Comparison of ENCODE assay signal across 8 cellular contexts in genomic region chr5:1008451-1009358, GRCh38. TPM values are rescaled to one million over a fixed set of nuclear protein-coding genes. Genes with fewer than 3 reads are reported as not detected.
DNase-seq lines count a peak whose midpoint lies in the region; ATAC-seq and TF ChIP-seq lines count a peak whose summit lies in the region.

Gene NKD2 (plus strand): TSS chr5:1008802. CDS start chr5:1009058, 256 bp downstream.

- H3K27ac ChIP-seq in CD8-positive, alpha-beta memory T cell (ENCODE audit: low read depth, low read length) = no peak within 1 kb of the TSS
- H3K27ac ChIP-seq in H9 (ENCODE audit: insufficient read length, low read depth, low read length) = no peak within 1 kb of the TSS

- no peak within 1 kb of the TSS for H4K5ac ChIP-seq in H9 (ENCODE audit: insufficient read length, low read depth, low read length)

- H3K36me3 ChIP-seq in CD8-positive, alpha-beta memory T cell (ENCODE audit: insufficient read depth, low read length) = no peaks in the 10 kb centered on the region

- no CpG with 5 or more reads among the region's 108 CpGs for WGBS in H9 (ENCODE audit: extremely low coverage, insufficient read length, low lambda C conversion rate)

- no peak within 1 kb of the TSS for H3K4ac ChIP-seq in H9 (ENCODE audit: low read depth, low read length)

- peaks cover 13% of the 10 kb centered on the region for H3K23me2 ChIP-seq in H9 (ENCODE audit: insufficient read length, low read depth, low read length, poor library complexity, severe bottlenecking)

- CTCF ChIA-PET in CD8-positive, alpha-beta memory T cell (lab: Charles Lee) = interaction anchor here (1.1 kb wide), 1 partner anchor 44 kb away, joined by 3 read pairs; no protein-coding TSS in a partner anchor

- no peak within 1 kb of the TSS for H2AFZ ChIP-seq in H9 (ENCODE audit: low read length)

- no peak within 1 kb of the TSS for H3K9ac ChIP-seq in H9 (ENCODE audit: extremely low read depth, insufficient read length, low read length)

- no peak within 1 kb of the TSS for H2BK120ac ChIP-seq in H9 (ENCODE audit: low read depth, low read length, poor library complexity, severe bottlenecking)

- no peak within 1 kb of the TSS for H2AK5ac ChIP-seq in H9 (ENCODE audit: insufficient read length, low read length)

- no peak within 1 kb of the TSS for H2BK5ac ChIP-seq in H9 (ENCODE audit: insufficient read length, low read length)

- H4K91ac ChIP-seq in H9 (ENCODE audit: insufficient read length, low read depth, low read length) = no peak within 1 kb of the TSS

- DNase-seq in CD8-positive, alpha-beta memory T cell = peak in 4 of 5 donors; percentile 5 to 54 (median 40)
- no peak for DNase-seq in H9
- peak; percentile 27 for DNase-seq in RKO (ENCODE audit: low spot score)
- peak; percentile 24 to 34 for DNase-seq in left colon
- DNase-seq in AG08395 (ENCODE audit: low spot score) = no peak

- peaks cover 43% of the 10 kb centered on the region for H3K27me3 ChIP-seq in CD8-positive, alpha-beta memory T cell (ENCODE audit: insufficient read depth, low read length, poor library complexity, severe bottlenecking)
- peaks cover 18% of the 10 kb centered on the region; the same call in 1 of the 2 replicates for H3K27me3 ChIP-seq in H9 (ENCODE audit: insufficient read depth, low read length)

- H4K20me1 ChIP-seq in H9 (ENCODE audit: control insufficient read depth, insufficient read depth, insufficient read length) = no peaks in the 10 kb centered on the region

- no peak within 1 kb of the TSS for H3K14ac ChIP-seq in H9 (ENCODE audit: insufficient read depth, low read length)

- POLR2A ChIA-PET in CD8-positive, alpha-beta memory T cell (lab: Charles Lee) = no interaction called here

- no peak within 1 kb of the TSS for H2BK15ac ChIP-seq in H9 (ENCODE audit: low read depth, low read length)

- H3K23ac ChIP-seq in H9 (ENCODE audit: insufficient read length, low read depth, low read length) = no peak within 1 kb of the TSS

- no peak within 1 kb of the TSS for H4K8ac ChIP-seq in H9 (replicated peaks; ENCODE audit: insufficient read length, low read depth, low read length)

- H3K56ac ChIP-seq in H9 (ENCODE audit: insufficient read length, low read depth, low read length) = no peak within 1 kb of the TSS

- H3K4me3 Mint-ChIP-seq in CD8-positive, alpha-beta memory T cell = peak within 1 kb of the TSS in 5 of 7 donors; percentile 40 to 82 (median 71)
- H3K4me3 Mint-ChIP-seq in H9 = peak within 1 kb of the TSS; percentile 54 to 79
- H3K4me3 Mint-ChIP-seq in brain = peak within 1 kb of the TSS; percentile 77 to 89 (median 80)
- peak within 1 kb of the TSS; percentile 30 for H3K4me3 Mint-ChIP-seq in stimulated activated memory B cell treated with anti-CD40 and anti-IgM and Interleukin-4, amounts not matched to agents 10 μg/mL and 1 μg/mL and 100 μg/mL, for 72 hours

- peak; percentile 67 for TF ChIP-seq CTCF in H9 (conservative IDR thresholded peaks at IDR 0.05)
- peak; percentile 54 to 75 for TF ChIP-seq CTCF in brain (conservative IDR thresholded peaks at IDR 0.05)

- intact Hi-C loops in left colon (cut with DNase I, micrococcal nuclease) = loop anchor here in 1 of 2 donors (10.0 kb wide), 1 partner anchor 136 kb away; no protein-coding TSS in a partner anchor

- no peaks in the 10 kb centered on the region for H3K79me1 ChIP-seq in H9 (ENCODE audit: insufficient read depth, low read depth, low read length, poor library complexity, severe bottlenecking)

- H3K27me3 Mint-ChIP-seq in CD8-positive, alpha-beta memory T cell = peaks cover 32 to 51% of the 10 kb centered on the region in 2 donors
- H3K27me3 Mint-ChIP-seq in H9 (ENCODE audit: low read depth) = peaks cover 64% of the 10 kb centered on the region
- H3K27me3 Mint-ChIP-seq in brain = peaks cover 58% of the 10 kb centered on the region
- H3K27me3 Mint-ChIP-seq in stimulated activated memory B cell treated with anti-CD40 and anti-IgM and Interleukin-4, amounts not matched to agents 10 μg/mL and 1 μg/mL and 100 μg/mL, for 72 hours = peaks cover 80% of the 10 kb centered on the region

- no peaks in the 10 kb centered on the region for H3K9me3 Mint-ChIP-seq in CD8-positive, alpha-beta memory T cell
- H3K9me3 Mint-ChIP-seq in H9 = no peaks in the 10 kb centered on the region
- H3K9me3 Mint-ChIP-seq in brain = peaks cover 0 to 9% (median 0%) of the 10 kb centered on the region in 5 experiments
- no peaks in the 10 kb centered on the region for H3K9me3 Mint-ChIP-seq in stimulated activated memory B cell treated with anti-CD40 and anti-IgM and Interleukin-4, amounts not matched to agents 10 μg/mL and 1 μg/mL and 100 μg/mL, for 72 hours

- ATAC-seq in left colon (peak; percentile 42), GM18519 (IDR thresholded peaks at IDR 0.05; ENCODE audit: low FRiP score, unreplicated experiment) (no peak)
- ATAC-seq in stimulated activated memory B cell treated with anti-CD40 and anti-IgM and Interleukin-4, amounts not matched to agents 10 μg/mL and 1 μg/mL and 100 μg/mL, for 72 hours = no peak

- peak within 1 kb of the TSS in 1 of 8 donors; percentile 18 for H3K27ac Mint-ChIP-seq in CD8-positive, alpha-beta memory T cell
- H3K27ac Mint-ChIP-seq in H9 (no peak within 1 kb of the TSS; a peak in 1 of 7 replicates), brain (peak within 1 kb of the TSS in 2 of 5 experiments; percentile 29 to 83)
- H3K27ac Mint-ChIP-seq in stimulated activated memory B cell treated with anti-CD40 and anti-IgM and Interleukin-4, amounts not matched to agents 10 μg/mL and 1 μg/mL and 100 μg/mL, for 72 hours = no peak within 1 kb of the TSS

- H3K79me2 ChIP-seq in H9 (ENCODE audit: insufficient read depth, low read length) = no peaks in the 10 kb centered on the region

- no peak within 1 kb of the TSS for H3T11ph ChIP-seq in H9 (ENCODE audit: low read length)

- H2BK12ac ChIP-seq in H9 (ENCODE audit: insufficient read length, low read depth, low read length) = no peak within 1 kb of the TSS

- no peaks in the 10 kb centered on the region for H3K36me3 Mint-ChIP-seq in CD8-positive, alpha-beta memory T cell
- H3K36me3 Mint-ChIP-seq in H9 (ENCODE audit: insufficient read depth in 1 of 3, low read depth in 3 of 3) (no peaks in the 10 kb centered on the region; a peak in 1 of 7 replicates), brain (no peaks in the 10 kb centered on the region)
- no peaks in the 10 kb centered on the region for H3K36me3 Mint-ChIP-seq in stimulated activated memory B cell treated with anti-CD40 and anti-IgM and Interleukin-4, amounts not matched to agents 10 μg/mL and 1 μg/mL and 100 μg/mL, for 72 hours

- H3K9me3 ChIP-seq in CD8-positive, alpha-beta memory T cell (ENCODE audit: low read length) = no peaks in the 10 kb centered on the region
- no peaks in the 10 kb centered on the region for H3K9me3 ChIP-seq in H9 (ENCODE audit: control insufficient read depth, low read depth, low read length)

- H3K4me2 ChIP-seq in H9 (ENCODE audit: insufficient read depth, insufficient read length, low read length) = peak within 1 kb of the TSS; percentile 19

- peaks cover 7 to 26% (median 7%) of the 10 kb centered on the region in 3 donors for H3K4me1 Mint-ChIP-seq in CD8-positive, alpha-beta memory T cell
- H3K4me1 Mint-ChIP-seq in H9 = peaks cover 31 to 34% of the 10 kb centered on the region in 2 experiments
- H3K4me1 Mint-ChIP-seq in brain = peaks cover 39% of the 10 kb centered on the region
- H3K4me1 Mint-ChIP-seq in stimulated activated memory B cell treated with anti-CD40 and anti-IgM and Interleukin-4, amounts not matched to agents 10 μg/mL and 1 μg/mL and 100 μg/mL, for 72 hours = peaks cover 32% of the 10 kb centered on the region

- H2BK20ac ChIP-seq in H9 (ENCODE audit: low read depth, low read length, poor library complexity, severe bottlenecking) = no peak within 1 kb of the TSS

- H3K4me1 ChIP-seq in CD8-positive, alpha-beta memory T cell (ENCODE audit: insufficient read depth, low read length) = peaks cover 17% of the 10 kb centered on the region
- H3K4me1 ChIP-seq in H9 (ENCODE audit: insufficient read depth, low read length) = no peaks in the 10 kb centered on the region

- H3K4me3 ChIP-seq in CD8-positive, alpha-beta memory T cell (ENCODE audit: low read length) = no peak within 1 kb of the TSS

- no peak within 1 kb of the TSS for H3K18ac ChIP-seq in H9 (ENCODE audit: insufficient read length, low read depth, low read length)

RNA-seq across cellular contexts. Expression of gene NKD2, which starts in this region (rescaled TPM):
- under 1 TPM; 0.20 to 0.48 TPM for total RNA-seq in CD8-positive, alpha-beta memory T cell
- polyA plus RNA-seq in CD8-positive, alpha-beta memory T cell = not detected
- total RNA-seq in H9 (2021) (7.3 and 7.7 TPM in 2 replicates), left colon (1 to 10 TPM; 1.6 TPM)
- 8.4 TPM for polyA plus RNA-seq in brain (ENCODE audit: insufficient read depth, low read depth, low replicate concordance)

Comparison
In these comparisons a context has a peak if more than half of its experiments do, and no peak if none do; other contexts are left out.
1. Peak in DNase-seq in CD8-positive, alpha-beta memory T cell; RNA of the gene not detected or under 1 TPM.
2. DNase-seq: peak in RKO (single experiment) and left colon (2 of 2); none in H9 (single experiment) and AG08395 (single experiment).
3. H3K4me3 Mint-ChIP-seq: peak in every context shown above with its lines; median percentile 80 in brain; 71 in CD8-positive, alpha-beta memory T cell; 66 in H9; 30 in stimulated activated memory B cell treated with anti-CD40 and anti-IgM and Interleukin-4, amounts not matched to agents 10 μg/mL and 1 μg/mL and 100 μg/mL, for 72 hours.